In the genomic region with DNA sequence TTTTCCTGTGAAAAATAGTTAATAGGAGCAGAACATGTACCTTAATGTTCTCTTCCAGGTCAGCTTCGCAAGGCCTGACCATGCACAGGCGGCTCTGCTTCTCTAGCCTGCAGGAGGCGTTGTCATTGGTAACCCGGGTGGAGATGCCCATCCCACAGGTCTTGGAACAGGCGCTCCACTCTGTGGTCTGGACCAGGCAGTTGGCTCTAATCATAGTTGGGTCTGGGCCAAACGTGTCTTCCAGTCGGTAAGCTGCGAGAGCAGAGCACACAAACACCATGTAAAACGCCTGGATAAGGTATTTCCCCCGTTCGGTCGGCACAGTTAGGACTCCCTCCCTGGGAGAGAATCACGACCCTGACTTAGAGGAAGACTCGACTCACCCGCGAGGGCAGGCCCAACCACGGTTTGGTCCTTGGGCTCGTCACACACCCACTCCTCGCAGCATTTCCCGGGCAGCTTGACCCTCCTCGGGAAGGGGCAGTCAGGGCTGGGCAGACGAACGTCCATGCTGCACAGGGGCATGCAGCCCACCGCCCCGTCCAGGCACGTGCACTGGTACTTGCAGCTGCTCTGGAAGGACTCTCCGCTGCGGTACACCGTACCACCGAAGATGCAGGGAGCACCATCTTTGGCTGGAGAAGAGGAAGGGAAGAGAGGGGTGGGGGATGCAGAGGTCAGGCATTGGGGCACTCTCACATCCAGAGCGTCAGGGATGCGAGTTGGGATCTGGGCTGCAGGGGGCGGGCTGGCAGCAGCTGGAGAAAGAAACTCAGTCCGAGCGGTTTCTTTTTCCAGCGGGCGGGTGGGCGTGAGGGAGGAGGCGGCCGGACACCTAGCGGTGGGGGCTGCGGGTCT, we compare ENCODE assay signal across 1 cellular context.
A peak's percentile ranks its signal among the peaks of the same experiment; 100 is the strongest.
TF ChIP-seq lines count a peak whose summit lies in the region.

No MANE protein-coding gene starts in this region.

TF ChIP-seq in HEK293, 187 proteins besides CTCF, POLR2A, EP300 and RAD21 (continued from another document):
- TF ChIP-seq, protein P1, sequence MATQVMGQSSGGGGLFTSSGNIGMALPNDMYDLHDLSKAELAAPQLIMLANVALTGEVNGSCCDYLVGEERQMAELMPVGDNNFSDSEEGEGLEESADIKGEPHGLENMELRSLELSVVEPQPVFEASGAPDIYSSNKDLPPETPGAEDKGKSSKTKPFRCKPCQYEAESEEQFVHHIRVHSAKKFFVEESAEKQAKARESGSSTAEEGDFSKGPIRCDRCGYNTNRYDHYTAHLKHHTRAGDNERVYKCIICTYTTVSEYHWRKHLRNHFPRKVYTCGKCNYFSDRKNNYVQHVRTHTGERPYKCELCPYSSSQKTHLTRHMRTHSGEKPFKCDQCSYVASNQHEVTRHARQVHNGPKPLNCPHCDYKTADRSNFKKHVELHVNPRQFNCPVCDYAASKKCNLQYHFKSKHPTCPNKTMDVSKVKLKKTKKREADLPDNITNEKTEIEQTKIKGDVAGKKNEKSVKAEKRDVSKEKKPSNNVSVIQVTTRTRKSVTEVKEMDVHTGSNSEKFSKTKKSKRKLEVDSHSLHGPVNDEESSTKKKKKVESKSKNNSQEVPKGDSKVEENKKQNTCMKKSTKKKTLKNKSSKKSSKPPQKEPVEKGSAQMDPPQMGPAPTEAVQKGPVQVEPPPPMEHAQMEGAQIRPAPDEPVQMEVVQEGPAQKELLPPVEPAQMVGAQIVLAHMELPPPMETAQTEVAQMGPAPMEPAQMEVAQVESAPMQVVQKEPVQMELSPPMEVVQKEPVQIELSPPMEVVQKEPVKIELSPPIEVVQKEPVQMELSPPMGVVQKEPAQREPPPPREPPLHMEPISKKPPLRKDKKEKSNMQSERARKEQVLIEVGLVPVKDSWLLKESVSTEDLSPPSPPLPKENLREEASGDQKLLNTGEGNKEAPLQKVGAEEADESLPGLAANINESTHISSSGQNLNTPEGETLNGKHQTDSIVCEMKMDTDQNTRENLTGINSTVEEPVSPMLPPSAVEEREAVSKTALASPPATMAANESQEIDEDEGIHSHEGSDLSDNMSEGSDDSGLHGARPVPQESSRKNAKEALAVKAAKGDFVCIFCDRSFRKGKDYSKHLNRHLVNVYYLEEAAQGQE (tag by site-specific recombination; IDR thresholded peaks at IDR 0.05): 0 out of 2 replicates have a peak, but pooled peaks have one; percentile 23
- peak; percentile 58; the same call in 1 of the 2 replicates for TF ChIP-seq ZBTB20 (tag by site-specific recombination; IDR thresholded peaks at IDR 0.05)
- peak; percentile 68; the same call in 1 of the 2 replicates for TF ChIP-seq HIC1 (tag by site-specific recombination; IDR thresholded peaks at IDR 0.05)
- TF ChIP-seq ZNF23 (tag by site-specific recombination; IDR thresholded peaks at IDR 0.05; ENCODE audit: borderline replicate concordance): no peak
- TF ChIP-seq ZNF2 (tag by site-specific recombination; IDR thresholded peaks at IDR 0.05): peak; percentile 64
- no peak for TF ChIP-seq ZNF776 (tag by site-specific recombination; IDR thresholded peaks at IDR 0.05; ENCODE audit: borderline replicate concordance)
- TF ChIP-seq ZBTB8A (tag by site-specific recombination; IDR thresholded peaks at IDR 0.05): peak; percentile 31; the same call in 1 of the 2 replicates
- TF ChIP-seq ZNF600 (tag by site-specific recombination; IDR thresholded peaks at IDR 0.05): peak; percentile 80
- TF ChIP-seq ZNF335 (tag by site-specific recombination; conservative IDR thresholded peaks at IDR 0.05): peak; percentile 85
- TF ChIP-seq ZNF654 (tag by site-specific recombination; IDR thresholded peaks at IDR 0.05; ENCODE audit: low read depth): peak; percentile 29
- TF ChIP-seq BCL11B (tag by site-specific recombination; IDR thresholded peaks at IDR 0.05; ENCODE audit: low read depth): peak; percentile 72
